In the genomic region with DNA sequence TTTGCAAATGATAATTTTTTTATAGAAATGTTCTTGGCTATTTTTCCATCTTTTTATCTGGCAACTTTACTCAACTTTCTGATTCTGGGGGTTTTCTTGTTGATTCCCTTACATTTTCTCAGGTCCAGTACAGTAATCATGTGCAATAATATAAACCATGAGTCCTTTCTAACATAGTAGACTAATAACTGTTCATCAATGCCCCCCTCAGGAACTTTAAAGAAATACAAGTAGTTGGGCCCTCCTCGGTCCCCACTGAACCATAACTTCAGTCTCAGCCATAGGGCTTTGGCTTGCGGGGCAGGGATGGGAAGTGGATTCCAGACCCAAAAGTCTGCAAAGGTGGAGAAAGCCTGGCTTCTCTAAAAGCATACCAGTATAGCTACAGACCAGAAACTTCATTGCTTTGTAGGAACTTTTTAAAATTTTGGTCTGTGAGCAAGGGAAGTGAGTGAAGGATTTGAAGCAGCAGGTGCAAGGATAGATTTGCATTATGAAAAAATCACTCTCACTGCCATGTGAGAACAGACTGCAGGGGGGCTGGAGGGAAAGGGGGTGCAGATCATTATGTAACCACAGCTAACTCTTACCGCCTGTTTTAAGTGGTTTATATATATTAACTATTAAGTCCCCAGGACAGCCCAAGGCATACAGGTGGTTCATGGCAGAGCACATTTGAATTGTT, we compare ENCODE assay signal across 8 cellular contexts. TPM values are rescaled to one million over a fixed set of nuclear protein-coding genes. Genes with fewer than 3 reads are reported as not detected.
DNase-seq lines count a peak whose midpoint lies in the region; ATAC-seq and TF ChIP-seq lines count a peak whose summit lies in the region.

No MANE protein-coding gene starts in this region.

- ATAC-seq in HG02798 (IDR thresholded peaks at IDR 0.05; ENCODE audit: poor library complexity, unreplicated experiment) = peak; percentile 63
- peak; percentile 43 for ATAC-seq in left ventricle myocardium superior
- ATAC-seq in HG03159 (IDR thresholded peaks at IDR 0.05; ENCODE audit: unreplicated experiment) = no peak
- ATAC-seq in activated T-helper 17 cell treated with anti-CD3 and anti-CD28 coated beads, Interleukin-2, amount 50 U/mL, for 72 hours (replicated peaks) = no peak
- no peak for ATAC-seq in HG02938 (IDR thresholded peaks at IDR 0.05; ENCODE audit: unreplicated experiment)

- peaks cover 5% of the 10 kb centered on the region for H3K4me1 Mint-ChIP-seq in activated T-helper 17 cell treated with anti-CD3 and anti-CD28 coated beads, Interleukin-2, amount 50 U/mL, for 72 hours

- H3K9me3 Mint-ChIP-seq in activated T-helper 17 cell treated with anti-CD3 and anti-CD28 coated beads, Interleukin-2, amount 50 U/mL, for 72 hours = no peaks in the 10 kb centered on the region

- DNase-seq in GM10266 (ENCODE audit: extremely low spot score) = peak; percentile 62
- DNase-seq in SKM-1 treated with dmso at 0.1 percent for 144 hours (lab: John Stamatoyannopoulos, UW; ENCODE audit: unreplicated experiment) = peak; percentile 29
- DNase-seq in left ventricle myocardium superior = no peak
- DNase-seq in retina = no peak

- peak; percentile 17 for TF ChIP-seq CTCF in GM10266 (IDR thresholded peaks at IDR 0.05; ENCODE audit: control insufficient read depth, insufficient read depth, low read depth, missing control alignments)

- peaks cover 9% of the 10 kb centered on the region for H3K27me3 Mint-ChIP-seq in activated T-helper 17 cell treated with anti-CD3 and anti-CD28 coated beads, Interleukin-2, amount 50 U/mL, for 72 hours

- no peak overlapping the region for H3K4me3 Mint-ChIP-seq in activated T-helper 17 cell treated with anti-CD3 and anti-CD28 coated beads, Interleukin-2, amount 50 U/mL, for 72 hours

- no peaks in the 10 kb centered on the region for H3K36me3 Mint-ChIP-seq in activated T-helper 17 cell treated with anti-CD3 and anti-CD28 coated beads, Interleukin-2, amount 50 U/mL, for 72 hours (ENCODE audit: low read depth)

- intact Hi-C loops in left ventricle myocardium superior (cut with micrococcal nuclease) = loop anchor here (5.0 kb wide), 1 partner anchor 38 kb away; no protein-coding TSS in a partner anchor

- H3K27ac Mint-ChIP-seq in activated T-helper 17 cell treated with anti-CD3 and anti-CD28 coated beads, Interleukin-2, amount 50 U/mL, for 72 hours = no peak overlapping the region

RNA-seq across cellular contexts. Expression of gene TUB, which starts 10.5 kb away (rescaled TPM):
- 22.3 TPM for total RNA-seq in left ventricle myocardium superior
- total RNA-seq in activated T-helper 17 cell treated with anti-CD3 and anti-CD28 coated beads, Interleukin-2, amount 50 U/mL, for 72 hours = under 1 TPM; 0.28 to 0.50 TPM

Comparison
In these comparisons a context has a peak if more than half of its experiments do, and no peak if none do; other contexts are left out.
1. DNase-seq: peak in GM10266 (single experiment) and SKM-1 treated with dmso at 0.1 percent for 144 hours (single experiment); none in left ventricle myocardium superior (single experiment) and retina (single experiment).
2. ATAC-seq: peak in HG02798 (single experiment) and left ventricle myocardium superior (single experiment); none in HG03159 (single experiment), activated T-helper 17 cell treated with anti-CD3 and anti-CD28 coated beads, Interleukin-2, amount 50 U/mL, for 72 hours (single experiment) and HG02938 (single experiment).
3. RNA of gene TUB, which starts 10.5 kb away (total RNA-seq): 22.3 TPM in left ventricle myocardium superior (single experiment); 0.28 to 0.50 TPM in activated T-helper 17 cell treated with anti-CD3 and anti-CD28 coated beads, Interleukin-2, amount 50 U/mL, for 72 hours; every median in the first group is over 10 times any median in the second.